ENCODE assay signal across 26 cellular contexts in the genomic region with DNA sequence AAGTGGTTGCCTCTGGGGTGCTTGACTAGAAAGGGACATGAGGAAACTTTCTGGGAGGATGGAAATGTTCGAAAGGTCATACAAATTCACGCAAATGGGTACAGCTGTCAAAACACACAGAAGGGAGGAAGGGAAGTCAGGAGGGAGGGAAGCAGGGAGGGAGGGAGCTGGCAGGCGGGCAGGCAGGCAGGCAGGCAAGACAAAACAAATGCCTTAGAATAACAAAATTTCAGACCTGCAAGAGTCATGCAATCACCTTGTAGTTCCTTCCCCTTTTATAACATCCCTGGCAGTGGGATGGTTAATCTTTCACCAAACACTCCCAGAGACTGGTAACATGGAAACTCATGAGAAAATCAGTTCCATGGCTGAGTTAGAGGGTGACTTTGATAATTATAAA.
A peak's percentile ranks its signal among the peaks of the same experiment; 100 is the strongest.
DNase-seq lines count a peak whose midpoint lies in the region; ATAC-seq, FAIRE-seq and TF ChIP-seq lines count a peak whose summit lies in the region.
"Had no signal": no experiment of that assay in that cellular context is flagged by ENCODE, and none has a peak within 500 bp of the region (broad histone marks: within the 10 kb centered on the region; RNA-seq: fewer than 3 reads in every experiment).

No MANE protein-coding gene starts in this region.

- no peaks in the 10 kb centered on the region for H3F3A ChIP-seq in smooth muscle cell (ENCODE audit: low read depth)

- no peaks in the 10 kb centered on the region for H3K27me3 ChIP-seq in HepG2 (ENCODE audit: control insufficient read depth in 1 of 2, insufficient read depth in 2 of 2, low read length in 2 of 2)
- H3K27me3 ChIP-seq in right lobe of liver: no peaks in the 10 kb centered on the region
- H3K27me3 ChIP-seq in smooth muscle cell (ENCODE audit: low read depth): no peaks in the 10 kb centered on the region
- H3K27me3 ChIP-seq: BLaER1 had no signal

- no peak for TF ChIP-seq RAD21 in HepG2 (CRISPR knock-in tag; IDR thresholded peaks at IDR 0.05)

- no peaks in the 10 kb centered on the region for H3K36me3 ChIP-seq in HepG2 (replicated peaks in 1 of 2; ENCODE audit: control insufficient read depth in 1 of 2, insufficient read depth in 2 of 2, low read length in 2 of 2)
- H3K36me3 ChIP-seq in right lobe of liver: no peaks in the 10 kb centered on the region
- H3K36me3 ChIP-seq in smooth muscle cell (ENCODE audit: low read depth): no peaks in the 10 kb centered on the region
- H3K36me3 ChIP-seq: prostate gland had no signal

- DNase-seq in HepG2 (ENCODE audit: low spot score): no peak
- no peak for DNase-seq in right lobe of liver
- DNase-seq in choroid plexus epithelial cell (ENCODE audit: low read depth): peak; percentile 62
- DNase-seq in kidney glomerular epithelial cell (lab: John Stamatoyannopoulos, UW): peak; percentile 84
- DNase-seq in GM12891 (ENCODE audit: insufficient read length, low spot score): no peak
- no peak for DNase-seq in NCI-H2227 (lab: John Stamatoyannopoulos, UW; ENCODE audit: unreplicated experiment)
- no peak for DNase-seq in smooth muscle cell (lab: John Stamatoyannopoulos, UW; ENCODE audit: unreplicated experiment)
- DNase-seq in activated CD4-positive, alpha-beta T cell treated with anti-CD3 and anti-CD28 coated beads for 1 hour: no peak
- DNase-seq: activated CD4-positive, alpha-beta T cell treated with anti-CD3 and anti-CD28 coated beads, Interleukin-2, amount 10 ng/mL, durations not matched to agents 7 days and 5 days; activated gamma-delta T cell; erythroblast; head of caudate nucleus; mesendoderm; NCI-H1092; NCI-H2227 treated with DMSO at 0.1 percent for 48 hours; NCI-H82; stimulated activated CD4-positive, alpha-beta T cell treated with anti-CD3 and anti-CD28 coated beads, Interleukin-12 subunit alpha, Interleukin-12 subunit beta, amount 100 ng/mL, for 4 hours had no signal

- POLR2A ChIA-PET in HepG2 (lab: Yijun Ruan, JAX): no interaction called here

- H3K27ac ChIP-seq in HepG2 (ENCODE audit: extremely low read length, insufficient read depth, low read length) (no peak overlapping the region), right lobe of liver (no peak overlapping the region), smooth muscle cell (ENCODE audit: low read depth) (no peak overlapping the region)
- H3K27ac ChIP-seq: BLaER1, KMS-11, prostate gland had no signal

- H3K4me3 ChIP-seq in HepG2 (replicated peaks in 1 of 3; ENCODE audit: insufficient read depth in 1 of 3, low read depth in 2 of 3, low read length in 3 of 3) (no peak overlapping the region), right lobe of liver (no peak overlapping the region), choroid plexus epithelial cell (ENCODE audit: low read depth, low read length) (no peak overlapping the region), smooth muscle cell (no peak overlapping the region)
- H3K4me3 ChIP-seq: BLaER1, prostate gland had no signal

- BruUV-seq in HepG2 (replicated peaks; lab: Mats Ljungman, UMichigan): no TSS peak

- no peak for ATAC-seq in HepG2
- ATAC-seq in right lobe of liver: no peak
- ATAC-seq: natural killer cell treated with Interleukin-12 subunit alpha and Interleukin-12 subunit beta and Interleukin-15 and Interleukin-18, amount 100 ng/mL, for 72 hours; Panc1 had no signal

- no peak overlapping the region for H3K4me2 ChIP-seq in HepG2 (ENCODE audit: low read depth, low read length)
- no peak overlapping the region for H3K4me2 ChIP-seq in smooth muscle cell
- H3K4me2 ChIP-seq: BLaER1, KMS-11 had no signal

- in situ Hi-C loops in HepG2 (cut with HindIII; ENCODE audit: extremely low pct_ligation_motif_present, low pct_unique_long_range_greater_than_20kb): no loop called here

- no peak for TF ChIP-seq CTCF in HepG2 (CRISPR knock-in tag; IDR thresholded peaks at IDR 0.05)
- TF ChIP-seq CTCF in right lobe of liver (IDR thresholded peaks at IDR 0.05): no peak
- no peak for TF ChIP-seq CTCF in choroid plexus epithelial cell (conservative IDR thresholded peaks at IDR 0.05; ENCODE audit: low read depth, low read length)
- no peak for TF ChIP-seq CTCF in smooth muscle cell (IDR thresholded peaks at IDR 0.05; ENCODE audit: borderline replicate concordance, insufficient read depth, poor library complexity, severe bottlenecking)

- FAIRE-seq in HepG2 (lab: Jason Lieb, UNC) (no peak), GM12891 (lab: Jason Lieb, UNC) (no peak)
- FAIRE-seq: colon, D721Med, G401.6, TTC549 had no signal

- intact Hi-C loops in HepG2 (cut with micrococcal nuclease; ENCODE audit: unreplicated experiment): no loop called here
- intact Hi-C loops in right lobe of liver (cut with DNase I): no loop called here

- H4K20me1 ChIP-seq in HepG2 (ENCODE audit: insufficient read depth, low read length) (no peaks in the 10 kb centered on the region), smooth muscle cell (ENCODE audit: low read depth) (no peaks in the 10 kb centered on the region)
- H4K20me1 ChIP-seq: BLaER1 had no signal

- 80% methylated on average over 3 of the region's 3 CpGs for WGBS in HepG2 (ENCODE audit: low lambda C conversion rate)
- WGBS in right lobe of liver (ENCODE audit: insufficient coverage, low coverage, low lambda C conversion rate, missing lambda C conversion rate): 89% methylated on average over 3 of the region's 3 CpGs
- WGBS in smooth muscle cell (ENCODE audit: low lambda C conversion rate): 94% methylated on average over 3 of the region's 3 CpGs

- H3K79me2 ChIP-seq in HepG2 (ENCODE audit: insufficient read depth, low read length) (no peaks in the 10 kb centered on the region), smooth muscle cell (ENCODE audit: low read depth) (no peaks in the 10 kb centered on the region)

- H3K4me1 ChIP-seq in HepG2 (ENCODE audit: insufficient read depth, low read length): 0 out of 2 replicates have a peak, but pooled peaks cover 7% of the 10 kb centered on the region
- H3K4me1 ChIP-seq in right lobe of liver: peaks cover 0 to 5% (median 0%) of the 10 kb centered on the region in 4 donors
- no peaks in the 10 kb centered on the region for H3K4me1 ChIP-seq in smooth muscle cell (ENCODE audit: low read depth)
- H3K4me1 ChIP-seq: prostate gland had no signal

- H3K9ac ChIP-seq in HepG2 (ENCODE audit: insufficient read depth, low read depth, low read length): no peak overlapping the region
- H3K9ac ChIP-seq in smooth muscle cell (ENCODE audit: low read depth): no peak overlapping the region
- H3K9ac ChIP-seq: BLaER1, KMS-11 had no signal

- H2AFZ ChIP-seq in HepG2 (ENCODE audit: low read length): no peak overlapping the region
- no peak overlapping the region for H2AFZ ChIP-seq in smooth muscle cell (ENCODE audit: low read depth)

- TF ChIP-seq EP300 in HepG2 (IDR thresholded peaks at IDR 0.05; ENCODE audit: low read depth in 2 of 2, low read length in 2 of 2) (no peak), HepG2 (CRISPR knock-in tag; IDR thresholded peaks at IDR 0.05; ENCODE audit: borderline replicate concordance) (no peak)

- TF ChIP-seq POLR2A in HepG2 (IDR thresholded peaks at IDR 0.05; ENCODE audit: insufficient read depth in 1 of 2, low read depth in 2 of 2, low read length in 2 of 2) (no peak), right lobe of liver (IDR thresholded peaks at IDR 0.05) (no peak), GM12891 (IDR thresholded peaks at IDR 0.05; ENCODE audit: low read depth, low read length) (no peak)

- CTCF ChIA-PET in HepG2 (lab: Yijun Ruan, JAX; ENCODE audit: low intra/inter-chr PET ratio, low total read pairs): no interaction called here

- H3K9me3 ChIP-seq in HepG2 (ENCODE audit: low read length): no peaks in the 10 kb centered on the region
- H3K9me3 ChIP-seq in right lobe of liver: no peaks in the 10 kb centered on the region
- H3K9me3 ChIP-seq in smooth muscle cell (replicated peaks; ENCODE audit: low read depth): no peaks in the 10 kb centered on the region
- H3K9me3 ChIP-seq: prostate gland had no signal

TF ChIP-seq in HepG2, 621 proteins besides CTCF, POLR2A, EP300 and RAD21:
- peak; percentile 38; the same call in 1 of the 2 replicates for TF ChIP-seq ZNF652 (CRISPR knock-in tag; IDR thresholded peaks at IDR 0.05; ENCODE audit: borderline replicate concordance, low read depth)
- TF ChIP-seq IRF1 (CRISPR knock-in tag; IDR thresholded peaks at IDR 0.05; ENCODE audit: low read depth): no peak
- TF ChIP-seq YY1 (IDR thresholded peaks at IDR 0.05; ENCODE audit: insufficient read depth, insufficient replicate concordance, low read depth, low read length): no peak

TF ChIP-seq in GM12891, 5 proteins besides CTCF, POLR2A, EP300 and RAD21:
- TF ChIP-seq POU2F2 (IDR thresholded peaks at IDR 0.05; ENCODE audit: low read depth, low read length) (no peak), POLR2AphosphoS5 (IDR thresholded peaks at IDR 0.05; ENCODE audit: low read depth, low read length) (no peak), SPI1 (IDR thresholded peaks at IDR 0.05; ENCODE audit: low read depth, low read length) (no peak), TAF1 (IDR thresholded peaks at IDR 0.05; ENCODE audit: low read depth, low read length) (no peak), PAX5 (IDR thresholded peaks at IDR 0.05; ENCODE audit: insufficient read depth, low read length, severe bottlenecking) (no peak)
TF ChIP-seq in GM12891: peak in this region for 0.

Comparison
In these comparisons a context has a peak if more than half of its experiments do, and no peak if none do; other contexts are left out.
1. DNase-seq: peak in choroid plexus epithelial cell (single experiment) and kidney glomerular epithelial cell (single experiment); none in HepG2 (single experiment), right lobe of liver (0 of 3), GM12891 (single experiment), NCI-H2227 (single experiment), smooth muscle cell (single experiment) and activated CD4-positive, alpha-beta T cell treated with anti-CD3 and anti-CD28 coated beads for 1 hour (single experiment).